Comparison of ENCODE assay signal across 13 cellular contexts in the genomic region with DNA sequence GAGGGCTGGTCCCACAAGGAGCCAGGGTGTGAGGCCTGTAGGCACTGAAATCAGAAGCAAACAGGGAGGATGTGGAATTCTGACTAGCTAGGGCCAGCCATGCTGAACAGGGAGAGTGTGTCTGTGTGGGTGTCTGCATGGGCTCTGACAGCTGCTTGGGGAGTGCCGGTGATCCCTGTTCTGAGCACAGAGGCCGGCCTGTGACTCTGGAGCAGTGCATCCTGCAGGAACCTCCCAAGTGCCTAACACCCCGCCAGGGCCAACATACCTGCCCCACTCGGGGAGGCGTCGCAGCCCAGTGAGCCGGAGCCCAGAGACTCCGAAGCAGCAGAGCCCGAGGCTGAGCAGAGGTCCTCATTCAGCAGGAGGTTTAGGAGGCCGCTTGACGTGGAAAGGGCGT.
"Had no signal": no experiment of that assay in that cellular context is flagged by ENCODE, and none has a peak within 500 bp of the region (broad histone marks: within the 10 kb centered on the region; RNA-seq: fewer than 3 reads in every experiment).

No MANE protein-coding gene starts in this region.

- H3K9me3 ChIP-seq: colonic mucosa, right atrium auricular region, sigmoid colon had no signal

- DNase-seq: cerebellar nuclear complex; colonic mucosa; dermis blood vessel endothelial cell; foreskin keratinocyte; head of caudate nucleus; sigmoid colon; small intestine; stimulated activated CD4-positive, alpha-beta T cell treated with anti-CD3 and anti-CD28 coated beads, Interleukin-2, amount 100 ng/mL, for 48 hours; stimulated activated naive CD4-positive, alpha-beta T cell treated with Interleukin-2 at 50 U/mL for 16 hours; trophoblast cell had no signal

- H3K9me3 Mint-ChIP-seq: natural killer cell treated with Interleukin-12 subunit alpha and Interleukin-12 subunit beta and Interleukin-15 and Interleukin-18, amount 100 ng/mL, for 72 hours had no signal

- H3K4me3 ChIP-seq: colonic mucosa, hepatocyte, right atrium auricular region, sigmoid colon had no signal

- H3K27me3 Mint-ChIP-seq: natural killer cell treated with Interleukin-12 subunit alpha and Interleukin-12 subunit beta and Interleukin-15 and Interleukin-18, amount 100 ng/mL, for 72 hours had no signal

- ATAC-seq: foreskin keratinocyte; natural killer cell treated with Interleukin-12 subunit alpha and Interleukin-12 subunit beta and Interleukin-15 and Interleukin-18, amount 100 ng/mL, for 72 hours had no signal

- FAIRE-seq: small intestine had no signal

- H3K36me3 Mint-ChIP-seq: natural killer cell treated with Interleukin-12 subunit alpha and Interleukin-12 subunit beta and Interleukin-15 and Interleukin-18, amount 100 ng/mL, for 72 hours had no signal

- H3K27ac ChIP-seq: colonic mucosa, foreskin keratinocyte, hepatocyte, right atrium auricular region, sigmoid colon had no signal

- H3K27ac Mint-ChIP-seq: natural killer cell treated with Interleukin-12 subunit alpha and Interleukin-12 subunit beta and Interleukin-15 and Interleukin-18, amount 100 ng/mL, for 72 hours had no signal

- H3K36me3 ChIP-seq: colonic mucosa had no signal

- H3K4me3 Mint-ChIP-seq: natural killer cell treated with Interleukin-12 subunit alpha and Interleukin-12 subunit beta and Interleukin-15 and Interleukin-18, amount 100 ng/mL, for 72 hours had no signal

- H3K4me1 ChIP-seq: colonic mucosa, foreskin keratinocyte, sigmoid colon had no signal
